In the genomic region with DNA sequence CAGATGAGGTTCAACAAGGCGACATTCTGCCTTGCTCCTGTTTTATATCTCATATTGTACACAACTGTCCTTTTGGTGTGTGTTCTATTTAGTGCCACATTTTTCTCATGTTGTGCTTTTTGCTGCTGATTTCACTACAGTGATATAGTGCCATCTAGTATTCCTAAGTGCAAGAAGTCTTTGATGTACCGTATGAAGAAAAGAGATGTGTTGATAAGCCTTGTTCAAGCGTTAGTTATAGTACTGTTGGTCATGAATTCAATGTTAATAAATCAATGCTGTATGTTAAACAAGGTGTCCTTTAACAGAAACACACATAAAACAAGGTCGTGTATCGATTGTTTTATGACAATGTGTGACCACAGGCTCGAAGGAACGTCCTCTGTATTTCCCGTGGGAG, we compare ENCODE assay signal across 1 cellular context.
TF ChIP-seq lines count a peak whose summit lies in the region.

No MANE protein-coding gene starts in this region.

TF ChIP-seq in liver, 16 proteins besides CTCF, POLR2A, EP300 and RAD21 (continued from another document):
- no peak for TF ChIP-seq REST (IDR thresholded peaks at IDR 0.05)
- no peak for TF ChIP-seq NR2F2 (IDR thresholded peaks at IDR 0.05)
- no peak for TF ChIP-seq HNF4A (conservative IDR thresholded peaks at IDR 0.05)
TF ChIP-seq in liver: peak in this region for 0.
